ENCODE assay signal across 8 cellular contexts in genomic region chr3:14178247-14179113, GRCh38. TPM values are rescaled to one million over a fixed set of nuclear protein-coding genes. Genes with fewer than 3 reads are reported as not detected.
DNase-seq lines count a peak whose midpoint lies in the region; ATAC-seq, FAIRE-seq and TF ChIP-seq lines count a peak whose summit lies in the region.

Gene LSM3, plus strand, starts transcription at chr3:14178817. Its CDS starts 44 bp downstream, at chr3:14178861.
Gene XPC, minus strand, starts transcription at chr3:14178601. Its CDS starts 33 bp downstream, at chr3:14178568.

- H3K27ac ChIP-seq in pancreas: peak within 1 kb of the TSS; percentile 92 to 94 (median 93)
- H3K27ac ChIP-seq in tibial artery: peak within 1 kb of the TSS; percentile 99

- intact Hi-C loops in Right ventricle myocardium superior (cut with DNase I) (no loop called here), pancreas (cut with DNase I) (no loop called here), tibial artery (cut with DNase I; ENCODE audit: low total_unique reads) (loop anchor here (2.0 to 5.0 kb wide), 3 partner anchors 36 to 281 kb away; partner anchors contain the start of genes CHCHD4 and TMEM43)

- H3K4me1 ChIP-seq in adipocyte (ENCODE audit: control insufficient read depth, insufficient read depth, low read length) (peaks cover 25% of the 10 kb centered on the region), pancreas (peaks cover 8 to 29% (median 16%) of the 10 kb centered on the region in 3 donors), tibial artery (peaks cover 0 to 40% (median 26%) of the 10 kb centered on the region in 4 donors)

- peak within 1 kb of the TSS; percentile 95 for H3K4me3 ChIP-seq in GM12875 (ENCODE audit: low read depth, low read length)
- peak within 1 kb of the TSS; percentile 97 for H3K4me3 ChIP-seq in adipocyte (ENCODE audit: low read length)
- peak within 1 kb of the TSS; percentile 84 to 94 (median 88) for H3K4me3 ChIP-seq in pancreas
- peak within 1 kb of the TSS; percentile 93 for H3K4me3 ChIP-seq in tibial artery

- ATAC-seq in HG02798 (IDR thresholded peaks at IDR 0.05; ENCODE audit: poor library complexity, unreplicated experiment) (peak; percentile 94), Right ventricle myocardium superior (ENCODE audit: poor library complexity) (peak; percentile 100), pancreas (peak; percentile 98 to 100 (median 99))

- WGBS in pancreas, 2 donors: 0% methylated on average over 69 to 78 of the region's 78 CpGs

- no peak for TF ChIP-seq CTCF in GM12875 (IDR thresholded peaks at IDR 0.05; ENCODE audit: borderline replicate concordance, insufficient read depth, low read depth, low read length)
- no peak for TF ChIP-seq CTCF in pancreas (IDR thresholded peaks at IDR 0.05)
- no peak for TF ChIP-seq CTCF in tibial artery (IDR thresholded peaks at IDR 0.05)

- DNase-seq in NCI-H1436 (lab: John Stamatoyannopoulos, UW) (peak; percentile 89), T follicular helper cell (ENCODE audit: low read depth) (peak; percentile 96), adipocyte (ENCODE audit: low read depth) (peak; percentile 100), Right ventricle myocardium superior (peak; percentile 98), pancreas (peak; percentile 95 to 99 (median 98)), tibial artery (peak; percentile 96 to 98)

- H3K27me3 ChIP-seq in adipocyte (replicated peaks; ENCODE audit: control insufficient read depth, insufficient read depth, low read length) (no peaks in the 10 kb centered on the region), pancreas (no peaks in the 10 kb centered on the region), tibial artery (no peaks in the 10 kb centered on the region)

- no peaks in the 10 kb centered on the region for H3K9me3 ChIP-seq in adipocyte (ENCODE audit: control insufficient read depth, low read length)
- H3K9me3 ChIP-seq in pancreas: no peaks in the 10 kb centered on the region
- H3K9me3 ChIP-seq in tibial artery: no peaks in the 10 kb centered on the region

- H3K9ac ChIP-seq in adipocyte (ENCODE audit: low read length): peak within 1 kb of the TSS; percentile 92

- peak; percentile 97 for FAIRE-seq in pancreas (lab: Jason Lieb, UNC)

- H3K36me3 ChIP-seq in adipocyte (ENCODE audit: control insufficient read depth, insufficient read depth, low read length, severe bottlenecking): peaks cover 22% of the 10 kb centered on the region
- peaks cover 0 to 17% (median 0%) of the 10 kb centered on the region in 3 donors for H3K36me3 ChIP-seq in pancreas
- H3K36me3 ChIP-seq in tibial artery: peaks cover 15 to 20% (median 18%) of the 10 kb centered on the region in 3 donors

RNA-seq across cellular contexts. Expression of gene LSM3, which starts in this region (rescaled TPM):
- total RNA-seq in Right ventricle myocardium superior: 16.8 TPM
- 1 to 10 TPM; 3.2 to 5.0 (median 4.3) TPM for total RNA-seq in pancreas
- polyA plus RNA-seq in pancreas: 1 to 10 TPM; 3.7 to 7.9 TPM

RNA-seq across cellular contexts. Expression of gene XPC, which starts in this region (rescaled TPM):
- 7.7 TPM for total RNA-seq in Right ventricle myocardium superior
- total RNA-seq in pancreas: 10 to 100 TPM; 14.2 to 29.9 (median 19.5) TPM
- 10 to 100 TPM; 17.2 to 26.7 TPM for polyA plus RNA-seq in pancreas

Comparison
In these comparisons a context has a peak if more than half of its experiments do, and no peak if none do; other contexts are left out.
1. Peak in every context shown above with its lines: DNase-seq, ATAC-seq, H3K4me3 ChIP-seq and H3K27ac ChIP-seq.